Comparison of ENCODE assay signal across 19 cellular contexts in the genomic region with DNA sequence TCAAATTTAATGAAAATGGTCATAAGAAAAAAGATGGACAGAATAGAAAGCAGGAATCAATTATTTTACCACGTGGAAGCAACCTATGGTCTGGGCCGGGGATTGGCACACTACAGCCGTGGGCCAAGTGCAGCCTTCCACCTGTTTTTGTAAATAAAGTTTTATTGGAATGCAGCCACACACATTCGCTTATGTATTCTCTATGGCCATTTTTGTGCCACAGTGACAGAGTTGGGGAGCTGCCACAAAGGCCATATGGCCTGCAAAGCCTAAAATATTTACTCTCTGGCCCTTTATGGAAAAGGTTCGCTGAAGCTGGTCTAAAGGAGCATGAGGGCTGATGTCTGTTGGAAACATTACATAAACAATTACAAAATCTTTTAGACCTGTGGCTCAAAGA.
DNase-seq lines count a peak whose midpoint lies in the region; ATAC-seq, FAIRE-seq and TF ChIP-seq lines count a peak whose summit lies in the region.
"Had no signal": no experiment of that assay in that cellular context is flagged by ENCODE, and none has a peak within 500 bp of the region (broad histone marks: within the 10 kb centered on the region; RNA-seq: fewer than 3 reads in every experiment).

No MANE protein-coding gene starts in this region.

- H3F3A ChIP-seq in DOHH2 (ENCODE audit: control insufficient read depth, insufficient read depth) (peaks cover 3% of the 10 kb centered on the region; the same call in 1 of the 2 replicates), MM.1S (ENCODE audit: insufficient read depth, low read length) (peaks cover 12% of the 10 kb centered on the region)

- CTCF ChIA-PET in K562 (lab: Yijun Ruan, JAX; ENCODE audit: low intra/inter-chr PET ratio) = no interaction called here

- no peaks in the 10 kb centered on the region for H3K9me1 ChIP-seq in K562 (ENCODE audit: control insufficient read depth, insufficient read depth, low read length)

- no peak overlapping the region for H3K9ac ChIP-seq in MM.1S (ENCODE audit: low read length)
- no peak overlapping the region for H3K9ac ChIP-seq in K562 (ENCODE audit: insufficient read depth in 1 of 2, low read depth in 2 of 2, low read length in 2 of 2)
- H3K9ac ChIP-seq: GM23248 had no signal

- DNase-seq in MM.1S (no peak), K562 (ENCODE audit: extremely low read depth in 1 of 4, low spot score in 3 of 4) (no peak), lower lobe of right lung (no peak), DMS53 treated with DMSO at 0.1 percent for 48 hours (lab: John Stamatoyannopoulos, UW; ENCODE audit: unreplicated experiment) (no peak), suprapubic skin (ENCODE audit: low spot score in 2 of 2) (no peak)
- DNase-seq: BE2C; Caco-2; CD8-positive, alpha-beta memory T cell; DMS79; EL; GDM1; GM23248; KBM-7 had no signal

- peaks cover 11% of the 10 kb centered on the region for H3K27me3 ChIP-seq in DOHH2 (ENCODE audit: control insufficient read depth, low read length)
- H3K27me3 ChIP-seq in MM.1S (replicated peaks; ENCODE audit: insufficient read depth, low read length) = no peaks in the 10 kb centered on the region
- peaks cover 10 to 11% of the 10 kb centered on the region in 2 experiments; a peak in 3 of 5 replicates for H3K27me3 ChIP-seq in K562 (ENCODE audit: control insufficient read depth in 2 of 2, insufficient read depth in 2 of 2, low read length in 2 of 2)
- H3K27me3 ChIP-seq in lower lobe of right lung (ENCODE audit: low read depth) = no peaks in the 10 kb centered on the region
- no peaks in the 10 kb centered on the region for H3K27me3 ChIP-seq in suprapubic skin
- H3K27me3 ChIP-seq: BE2C had no signal

- no peak for FAIRE-seq in K562 (lab: Jason Lieb, UNC)
- FAIRE-seq: A549, GM18507, H54 had no signal

- POLR2A ChIA-PET in K562 (lab: Yijun Ruan, JAX) = no interaction called here

- H3K9me2 ChIP-seq in DOHH2 (replicated peaks; ENCODE audit: control insufficient read depth, low read length) = no peaks in the 10 kb centered on the region
- H3K9me2 ChIP-seq in MM.1S (replicated peaks; ENCODE audit: insufficient read depth, low read length) = no peaks in the 10 kb centered on the region

- H3K4me1 ChIP-seq in DOHH2 (ENCODE audit: control insufficient read depth, low read length) (peaks cover 63% of the 10 kb centered on the region), MM.1S (ENCODE audit: low read length) (peaks cover 46% of the 10 kb centered on the region), K562 (replicated peaks in 1 of 2; ENCODE audit: control insufficient read depth in 2 of 2, insufficient read depth in 2 of 2, low read length in 2 of 2) (no peaks in the 10 kb centered on the region), lower lobe of right lung (peaks cover 7% of the 10 kb centered on the region), suprapubic skin (peaks cover 23% of the 10 kb centered on the region)
- H3K4me1 ChIP-seq: A549, BE2C had no signal

- TF ChIP-seq EP300 in K562 (IDR thresholded peaks at IDR 0.05; ENCODE audit: low read length) (no peak), suprapubic skin (IDR thresholded peaks at IDR 0.05) (no peak)

- H2AFZ ChIP-seq in MM.1S (ENCODE audit: low read length) (peak overlapping the region; percentile 29; the same call in 1 of the 2 replicates), K562 (ENCODE audit: low read depth, low read length) (no peak overlapping the region)
- H2AFZ ChIP-seq: GM23248 had no signal

- in situ Hi-C loops in K562 (cut with MboI) = no loop called here

- no TSS peak for BruUV-seq in K562 (replicated peaks; lab: Mats Ljungman, UMichigan)

- H3K79me2 ChIP-seq in DOHH2 (ENCODE audit: control insufficient read depth, low read length) = no peaks in the 10 kb centered on the region
- no peaks in the 10 kb centered on the region for H3K79me2 ChIP-seq in MM.1S (ENCODE audit: low read length)
- H3K79me2 ChIP-seq in K562 (ENCODE audit: control insufficient read depth, insufficient read depth, low read length) = no peaks in the 10 kb centered on the region

- no peaks in the 10 kb centered on the region for H3K9me3 ChIP-seq in DOHH2 (ENCODE audit: control insufficient read depth, insufficient read depth, low read length)
- H3K9me3 ChIP-seq in MM.1S (replicated peaks; ENCODE audit: insufficient read depth, low read length) = no peaks in the 10 kb centered on the region
- H3K9me3 ChIP-seq in K562 (replicated peaks; ENCODE audit: control insufficient read depth, insufficient read depth, low read depth, low read length) = no peaks in the 10 kb centered on the region
- H3K9me3 ChIP-seq in lower lobe of right lung = no peaks in the 10 kb centered on the region
- H3K9me3 ChIP-seq in suprapubic skin = no peaks in the 10 kb centered on the region
- H3K9me3 ChIP-seq: A549, BE2C, Caco-2 had no signal

- 0 out of 2 replicates have a peak, but pooled peaks cover 5% of the 10 kb centered on the region for H3K36me3 ChIP-seq in DOHH2 (ENCODE audit: control insufficient read depth, low read length)
- no peaks in the 10 kb centered on the region for H3K36me3 ChIP-seq in MM.1S (replicated peaks; ENCODE audit: insufficient read depth, low read length)
- no peaks in the 10 kb centered on the region for H3K36me3 ChIP-seq in K562 (ENCODE audit: control insufficient read depth, insufficient read depth, low read length)
- no peaks in the 10 kb centered on the region for H3K36me3 ChIP-seq in lower lobe of right lung
- no peaks in the 10 kb centered on the region for H3K36me3 ChIP-seq in suprapubic skin
- H3K36me3 ChIP-seq: BE2C had no signal

- H3K4me2 ChIP-seq in DOHH2 (ENCODE audit: low read length) (peak overlapping the region; percentile 36; the same call in 1 of the 2 replicates), MM.1S (ENCODE audit: low read depth, low read length) (peak overlapping the region; percentile 11; the same call in 1 of the 2 replicates), K562 (ENCODE audit: insufficient read depth, low read length) (no peak overlapping the region)
- H3K4me2 ChIP-seq: A549 had no signal

- H3K27ac ChIP-seq in DOHH2 (ENCODE audit: low read depth, low read length) = no peak overlapping the region
- H3K27ac ChIP-seq in MM.1S (ENCODE audit: low read length) = peak overlapping the region; percentile 18; the same call in 1 of the 2 replicates
- H3K27ac ChIP-seq in K562 (ENCODE audit: extremely low read depth, low read depth, low read length) = no peak overlapping the region
- H3K27ac ChIP-seq in lower lobe of right lung = no peak overlapping the region
- H3K27ac ChIP-seq in suprapubic skin = no peak overlapping the region
- H3K27ac ChIP-seq: A549, GM23248, HL-60 had no signal

- TF ChIP-seq POLR2A in K562 (conservative IDR thresholded peaks at IDR 0.05) (no peak), suprapubic skin (IDR thresholded peaks at IDR 0.05) (no peak)

- no peak for TF ChIP-seq RAD21 in K562 (CRISPR knock-in tag; conservative IDR thresholded peaks at IDR 0.05 in 1 of 2, IDR thresholded peaks at IDR 0.05 in 1 of 2)

- WGBS in K562 (ENCODE audit: insufficient coverage, low coverage, missing lambda C conversion rate) = 0% methylated on average over 5 of the region's 5 CpGs
- WGBS in suprapubic skin = 94% methylated on average over 5 of the region's 5 CpGs

- intact Hi-C loops in K562 (cut with micrococcal nuclease) = loop anchor here (10.0 kb wide), 1 partner anchor 276 kb away; no protein-coding TSS in a partner anchor
- intact Hi-C loops in lower lobe of right lung (cut with DNase I) = no loop called here

- no peak overlapping the region for H3K4me3 ChIP-seq in DOHH2 (ENCODE audit: low read length)
- no peak overlapping the region for H3K4me3 ChIP-seq in MM.1S (ENCODE audit: low read length)
- H3K4me3 ChIP-seq in K562 = no peak overlapping the region
- H3K4me3 ChIP-seq in lower lobe of right lung = no peak overlapping the region
- no peak overlapping the region for H3K4me3 ChIP-seq in suprapubic skin
- H3K4me3 ChIP-seq: A549, GM23248 had no signal

- TF ChIP-seq CTCF in DOHH2 (IDR thresholded peaks at IDR 0.05; ENCODE audit: low read depth, low read length, poor library complexity, severe bottlenecking) (no peak), MM.1S (IDR thresholded peaks at IDR 0.05; ENCODE audit: low read length) (no peak), K562 (IDR thresholded peaks at IDR 0.05 in 2 of 3, conservative IDR thresholded peaks at IDR 0.05 in 1 of 3; ENCODE audit: insufficient read depth in 2 of 3, low read depth in 1 of 3, low read length in 3 of 3) (no peak), lower lobe of right lung (IDR thresholded peaks at IDR 0.05) (no peak), suprapubic skin (IDR thresholded peaks at IDR 0.05) (no peak)

- H4K20me1 ChIP-seq in DOHH2 (ENCODE audit: control insufficient read depth, insufficient read depth, low read depth, low read length) (no peaks in the 10 kb centered on the region; the same call in 1 of the 2 replicates), MM.1S (ENCODE audit: insufficient read depth, low read length) (no peaks in the 10 kb centered on the region), K562 (replicated peaks; ENCODE audit: control insufficient read depth, insufficient read depth, low read length) (no peaks in the 10 kb centered on the region)

- ATAC-seq in K562 = no peak
- no peak for ATAC-seq in lower lobe of right lung
- ATAC-seq: A549, HCT116 had no signal
